ENCODE assay signal across 21 cellular contexts in the genomic region with DNA sequence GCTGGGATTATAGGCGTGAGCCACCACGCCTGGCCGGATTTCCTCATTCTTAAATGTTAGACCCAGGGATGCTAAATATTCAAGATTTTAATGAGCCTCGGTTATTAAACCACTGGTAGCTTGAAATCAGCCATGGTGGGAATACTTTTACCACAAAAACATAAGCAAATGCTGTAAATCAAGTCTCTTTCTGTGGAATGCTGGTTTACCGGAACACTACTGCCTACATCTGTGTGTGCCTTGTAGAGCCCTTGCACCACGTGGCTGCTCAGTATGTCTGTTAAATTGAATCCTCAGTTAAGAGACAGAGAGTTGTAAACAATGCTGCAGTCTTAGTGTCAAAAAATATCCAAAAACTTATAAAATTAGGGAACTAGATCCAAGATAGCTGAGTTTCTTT.
"Had no signal": no experiment of that assay in that cellular context is flagged by ENCODE, and none has a peak within 500 bp of the region (broad histone marks: within the 10 kb centered on the region; RNA-seq: fewer than 3 reads in every experiment).

No MANE protein-coding gene starts in this region.

- H3K4me3 Mint-ChIP-seq: activated CD4-positive, alpha-beta T cell treated with anti-CD3 and anti-CD28 coated beads, Interleukin-2, amount 10 ng/mL, durations not matched to agents 24 days and 14 days; activated CD8-positive, alpha-beta T cell treated with anti-CD3 and anti-CD28 coated beads for 36 hours; activated naive CD8-positive, alpha-beta T cell treated with anti-CD3 and anti-CD28 coated beads, Interleukin-2, amount 50 U/mL, for 24 hours; neural crest cell; stimulated activated effector memory CD8-positive, alpha-beta T cell treated with anti-CD3 and anti-CD28 coated beads, Interleukin-12 subunit alpha, Interleukin-12 subunit beta, amount 100 ng/mL, for 72 hours had no signal

- H3K9me3 ChIP-seq: heart right ventricle, prostate gland, testis had no signal

- H3K36me3 Mint-ChIP-seq: stimulated activated effector memory CD8-positive, alpha-beta T cell treated with anti-CD3 and anti-CD28 coated beads, Interleukin-12 subunit alpha, Interleukin-12 subunit beta, amount 100 ng/mL, for 72 hours had no signal

- H3K27me3 ChIP-seq: brain microvascular endothelial cell, dorsolateral prefrontal cortex, heart right ventricle, testis had no signal

- H3K27ac ChIP-seq: brain microvascular endothelial cell, dorsolateral prefrontal cortex, epithelial cell of prostate, prostate gland, skin epidermis had no signal

- H3K4me1 ChIP-seq: prostate gland had no signal

- ATAC-seq: activated CD8-positive, alpha-beta T cell treated with anti-CD3 and anti-CD28 coated beads for 36 hours; activated naive CD8-positive, alpha-beta T cell treated with anti-CD3 and anti-CD28 coated beads, Interleukin-2, amount 50 U/mL, for 24 hours; left colon; stimulated activated effector memory CD8-positive, alpha-beta T cell treated with anti-CD3 and anti-CD28 coated beads, Interleukin-12 subunit alpha, Interleukin-12 subunit beta, amount 100 ng/mL, for 72 hours had no signal

- H3K9me3 Mint-ChIP-seq: activated CD8-positive, alpha-beta T cell treated with anti-CD3 and anti-CD28 coated beads for 36 hours; activated naive CD8-positive, alpha-beta T cell treated with anti-CD3 and anti-CD28 coated beads, Interleukin-2, amount 50 U/mL, for 24 hours; activated T-helper 2 cell treated with anti-CD3 and anti-CD28 coated beads, Interferon-gamma antibody, Interleukin-2, Interleukin-4, amounts not matched to agents 10 μg/mL and 5 μg/mL and 100 μg/mL, durations not matched to agents 14 hours and 24 hours and 36 hours; neural crest cell; stimulated activated effector memory CD8-positive, alpha-beta T cell treated with anti-CD3 and anti-CD28 coated beads, Interleukin-12 subunit alpha, Interleukin-12 subunit beta, amount 100 ng/mL, for 72 hours had no signal

- H3K27me3 Mint-ChIP-seq: activated CD4-positive, alpha-beta T cell treated with anti-CD3 and anti-CD28 coated beads, Interleukin-2, amount 10 ng/mL, durations not matched to agents 24 days and 14 days; activated CD8-positive, alpha-beta T cell treated with anti-CD3 and anti-CD28 coated beads for 36 hours; activated naive CD8-positive, alpha-beta T cell treated with anti-CD3 and anti-CD28 coated beads, Interleukin-2, amount 50 U/mL, for 24 hours had no signal

- DNase-seq: activated CD4-positive, alpha-beta T cell treated with anti-CD3 and anti-CD28 coated beads, Interleukin-2, amount 10 ng/mL, durations not matched to agents 24 days and 14 days; activated CD8-positive, alpha-beta T cell treated with anti-CD3 and anti-CD28 coated beads for 36 hours; activated naive CD4-positive, alpha-beta T cell treated with Interleukin-2 at 50 U/mL for 16 hours; activated naive CD8-positive, alpha-beta T cell treated with anti-CD3 and anti-CD28 coated beads, Interleukin-2, amount 50 U/mL, for 24 hours; activated T-cell treated with anti-CD3 and anti-CD28 coated beads, Interleukin-2, amount 50 U/mL, for 1 hour; aorta; brain microvascular endothelial cell; central memory CD4-positive, alpha-beta T cell; dorsolateral prefrontal cortex; heart right ventricle; left colon; stimulated activated CD4-positive, alpha-beta T cell treated with anti-CD3 and anti-CD28 coated beads, Interleukin-4, amount 100 ng/mL, for 24 hours; T-helper 1 cell; T-helper 9 cell; testis had no signal

- H3K4me1 Mint-ChIP-seq: activated CD4-positive, alpha-beta T cell treated with anti-CD3 and anti-CD28 coated beads, Interleukin-2, amount 10 ng/mL, durations not matched to agents 24 days and 14 days; activated naive CD8-positive, alpha-beta T cell treated with anti-CD3 and anti-CD28 coated beads, Interleukin-2, amount 50 U/mL, for 24 hours; stimulated activated effector memory CD8-positive, alpha-beta T cell treated with anti-CD3 and anti-CD28 coated beads, Interleukin-12 subunit alpha, Interleukin-12 subunit beta, amount 100 ng/mL, for 72 hours had no signal

- H3K27ac Mint-ChIP-seq: activated CD4-positive, alpha-beta T cell treated with anti-CD3 and anti-CD28 coated beads, Interleukin-2, amount 10 ng/mL, durations not matched to agents 24 days and 14 days; activated CD8-positive, alpha-beta T cell treated with anti-CD3 and anti-CD28 coated beads for 36 hours; activated naive CD8-positive, alpha-beta T cell treated with anti-CD3 and anti-CD28 coated beads, Interleukin-2, amount 50 U/mL, for 24 hours; activated T-helper 2 cell treated with anti-CD3 and anti-CD28 coated beads, Interferon-gamma antibody, Interleukin-2, Interleukin-4, amounts not matched to agents 10 μg/mL and 5 μg/mL and 100 μg/mL, durations not matched to agents 14 hours and 24 hours and 36 hours; stimulated activated effector memory CD8-positive, alpha-beta T cell treated with anti-CD3 and anti-CD28 coated beads, Interleukin-12 subunit alpha, Interleukin-12 subunit beta, amount 100 ng/mL, for 72 hours had no signal
